Comparison of ENCODE assay signal across 10 cellular contexts in the genomic region with DNA sequence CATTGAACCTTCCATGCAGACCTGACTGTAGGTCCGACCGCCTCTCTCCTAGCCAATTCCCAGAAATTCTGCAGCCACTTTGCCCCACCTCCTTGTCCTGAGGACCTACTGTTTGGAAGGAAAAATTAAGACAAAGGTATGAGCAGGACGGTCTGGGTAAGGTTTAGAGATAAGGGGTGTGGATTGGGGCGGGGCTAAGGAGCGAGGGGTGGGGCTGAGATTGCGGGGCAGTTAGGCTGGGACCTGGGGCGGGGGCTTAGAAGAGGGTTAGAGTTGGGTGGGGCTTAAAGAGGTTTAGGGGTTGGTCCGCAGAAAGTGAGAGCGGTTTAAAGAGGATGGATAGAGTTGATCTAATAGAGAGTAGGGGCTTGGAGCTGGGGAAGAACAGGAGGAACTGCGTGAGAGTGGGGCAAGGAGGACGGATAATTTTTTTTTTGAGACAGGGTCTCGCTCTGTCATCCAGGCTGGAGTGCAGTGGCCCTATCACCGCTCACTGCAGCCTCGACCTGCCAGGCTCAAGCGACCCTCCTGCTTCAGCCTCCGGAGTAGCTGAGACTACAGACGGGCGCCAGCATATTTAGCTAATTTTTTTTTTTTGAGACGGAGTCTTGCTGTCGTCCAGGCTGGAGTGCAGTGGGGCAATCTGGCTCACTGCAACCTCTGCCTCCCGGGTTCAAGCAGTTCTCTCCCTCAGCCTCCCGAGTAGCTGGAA. TPM values are rescaled to one million over a fixed set of nuclear protein-coding genes. Genes with fewer than 3 reads are reported as not detected.
DNase-seq lines count a peak whose midpoint lies in the region; ATAC-seq and TF ChIP-seq lines count a peak whose summit lies in the region.
"Had no signal": no experiment of that assay in that cellular context is flagged by ENCODE, and none has a peak within 500 bp of the region (broad histone marks: within the 10 kb centered on the region; RNA-seq: fewer than 3 reads in every experiment).

No MANE protein-coding gene starts in this region.

- no peak for ATAC-seq in activated T-cell treated with anti-CD3 and anti-CD28 coated beads, Interleukin-2, amount 50 U/mL, for 4 hours

- intact Hi-C loops in activated CD4-positive, alpha-beta memory T cell treated with anti-CD3 and anti-CD28 coated beads for 36 hours (cut with micrococcal nuclease): loop anchor here (2.0 kb wide), 1 partner anchor 39 kb away; a partner anchor contains a TSS
- intact Hi-C loops in stomach (cut with DNase I; ENCODE audit: low total_unique reads): no loop called here

- DNase-seq in activated T-cell treated with anti-CD3 and anti-CD28 coated beads, Interleukin-2, amount 50 U/mL, for 4 hours: no peak
- DNase-seq in activated T-cell treated with anti-CD3 and anti-CD28 coated beads, Interleukin-2, amount 50 U/mL, for 48 hours: no peak
- DNase-seq in activated CD4-positive, alpha-beta memory T cell treated with anti-CD3 and anti-CD28 coated beads for 36 hours: no peak
- peak; percentile 45 for DNase-seq in iPS-NIHi7 (ENCODE audit: extremely low spot score)
- DNase-seq in stomach: no peak
- DNase-seq in NK-92 (lab: John Stamatoyannopoulos, UW; ENCODE audit: unreplicated experiment): no peak
- DNase-seq in DMS53 (lab: John Stamatoyannopoulos, UW): no peak
- DNase-seq in UCSD-AML1 (lab: John Stamatoyannopoulos, UW; ENCODE audit: unreplicated experiment): no peak
- DNase-seq: foreskin melanocyte, T-helper 9 cell had no signal

- H3K4me1 ChIP-seq in stomach: peaks cover 27 to 76% (median 64%) of the 10 kb centered on the region in 4 donors

- peak overlapping the region in 1 of 4 donors; percentile 79 for H3K4me3 ChIP-seq in stomach

- H3K27me3 Mint-ChIP-seq in activated T-cell treated with anti-CD3 and anti-CD28 coated beads, Interleukin-2, amount 50 U/mL, for 4 hours (ENCODE audit: low read depth): no peaks in the 10 kb centered on the region
- no peaks in the 10 kb centered on the region for H3K27me3 Mint-ChIP-seq in activated CD4-positive, alpha-beta memory T cell treated with anti-CD3 and anti-CD28 coated beads for 36 hours

- CTCF ChIA-PET in activated CD4-positive, alpha-beta memory T cell treated with anti-CD3 and anti-CD28 coated beads for 36 hours (lab: Charles Lee): interaction anchor here (1.1 kb wide), 1 partner anchor 51 kb away, joined by 3 read pairs; no protein-coding TSS in a partner anchor

- peaks cover 0 to 25% (median 13%) of the 10 kb centered on the region in 4 donors for H3K36me3 ChIP-seq in stomach

- 57 to 72% (median 66%) methylated on average over 22 of the region's 22 CpGs for WGBS in stomach, 5 donors

- TF ChIP-seq EP300 in stomach (IDR thresholded peaks at IDR 0.05): no peak

- no peaks in the 10 kb centered on the region for H3K9me3 ChIP-seq in stomach

- H3K4me1 Mint-ChIP-seq in activated T-cell treated with anti-CD3 and anti-CD28 coated beads, Interleukin-2, amount 50 U/mL, for 4 hours (ENCODE audit: low read depth): peaks cover 45% of the 10 kb centered on the region
- H3K4me1 Mint-ChIP-seq in activated CD4-positive, alpha-beta memory T cell treated with anti-CD3 and anti-CD28 coated beads for 36 hours (ENCODE audit: low read depth): peaks cover 45% of the 10 kb centered on the region

- H3K27ac Mint-ChIP-seq in activated CD4-positive, alpha-beta memory T cell treated with anti-CD3 and anti-CD28 coated beads for 36 hours: peak overlapping the region; percentile 63

- H3K4me3 Mint-ChIP-seq in activated T-cell treated with anti-CD3 and anti-CD28 coated beads, Interleukin-2, amount 50 U/mL, for 4 hours: peak overlapping the region; percentile 38
- H3K4me3 Mint-ChIP-seq in activated CD4-positive, alpha-beta memory T cell treated with anti-CD3 and anti-CD28 coated beads for 36 hours: no peak overlapping the region

- H3K27ac ChIP-seq in stomach: peak overlapping the region in 4 of 5 donors; percentile 94 to 98 (median 96)

- peaks cover 9% of the 10 kb centered on the region for H3K36me3 Mint-ChIP-seq in activated T-cell treated with anti-CD3 and anti-CD28 coated beads, Interleukin-2, amount 50 U/mL, for 4 hours (ENCODE audit: insufficient read depth)
- peaks cover 15% of the 10 kb centered on the region for H3K36me3 Mint-ChIP-seq in activated CD4-positive, alpha-beta memory T cell treated with anti-CD3 and anti-CD28 coated beads for 36 hours

- no peak for TF ChIP-seq POLR2A in stomach (IDR thresholded peaks at IDR 0.05)

- no peaks in the 10 kb centered on the region for H3K9me3 Mint-ChIP-seq in activated T-cell treated with anti-CD3 and anti-CD28 coated beads, Interleukin-2, amount 50 U/mL, for 4 hours
- no peaks in the 10 kb centered on the region for H3K9me3 Mint-ChIP-seq in activated CD4-positive, alpha-beta memory T cell treated with anti-CD3 and anti-CD28 coated beads for 36 hours

- POLR2A ChIA-PET in activated CD4-positive, alpha-beta memory T cell treated with anti-CD3 and anti-CD28 coated beads for 36 hours (lab: Charles Lee): interaction anchor here (0.9 to 1.1 kb wide), 3 partner anchors 21 to 63 kb away, joined by 3 to 4 read pairs (median 3); a partner anchor contains a TSS

- TF ChIP-seq CTCF in stomach (IDR thresholded peaks at IDR 0.05): no peak

- H3K27me3 ChIP-seq in stomach: no peaks in the 10 kb centered on the region

RNA-seq across cellular contexts. Expression of a gene that starts 1.7 kb away (rescaled TPM):
- 10 to 100 TPM; 14.5 to 15.9 (median 15.4) TPM for total RNA-seq in activated T-cell treated with anti-CD3 and anti-CD28 coated beads, Interleukin-2, amount 50 U/mL, for 4 hours
- total RNA-seq in activated CD4-positive, alpha-beta memory T cell treated with anti-CD3 and anti-CD28 coated beads for 36 hours: 10 to 100 TPM; 12.0 to 13.3 TPM
- 10 to 100 TPM in 3 of 5 donors, 1 to 10 TPM in 2; 1.3 to 60.5 (median 11.6) TPM for total RNA-seq in stomach
- polyA plus RNA-seq in stomach: 1 to 10 TPM; 5.3 to 6.3 (median 6.1) TPM

RNA-seq across cellular contexts. Expression of a gene that starts 3.6 kb away (rescaled TPM):
- total RNA-seq in activated T-cell treated with anti-CD3 and anti-CD28 coated beads, Interleukin-2, amount 50 U/mL, for 4 hours: 10 to 100 TPM; 12.5 to 12.6 (median 12.6) TPM
- total RNA-seq in activated CD4-positive, alpha-beta memory T cell treated with anti-CD3 and anti-CD28 coated beads for 36 hours: 10 to 100 TPM; 21.5 to 25.1 TPM
- total RNA-seq in stomach: 10 to 100 TPM in 3 of 5 donors, 1 to 10 TPM in 2; 2.9 to 54.3 (median 17.4) TPM
- polyA plus RNA-seq in stomach: 10 to 100 TPM; 61.3 to 70.7 (median 68.9) TPM

RNA-seq across cellular contexts. Expression of a gene that starts 4.4 kb away (rescaled TPM):
- 10 to 100 TPM; 31.4 to 35.5 (median 34.4) TPM for total RNA-seq in activated T-cell treated with anti-CD3 and anti-CD28 coated beads, Interleukin-2, amount 50 U/mL, for 4 hours
- 10 to 100 TPM; 13.8 to 13.9 TPM for total RNA-seq in activated CD4-positive, alpha-beta memory T cell treated with anti-CD3 and anti-CD28 coated beads for 36 hours
- 10 to 100 TPM in 1 of 5 donors, 1 to 10 TPM in 3, not detected in 1; 4.0 to 16.8 (median 6.7) TPM for total RNA-seq in stomach
- polyA plus RNA-seq in stomach: 10 to 100 TPM in 1 of 3 donors, 1 to 10 TPM in 2; 8.7 to 10.8 (median 9.4) TPM

RNA-seq across cellular contexts. Expression of a gene that starts 20.6 kb away (rescaled TPM):
- total RNA-seq in activated T-cell treated with anti-CD3 and anti-CD28 coated beads, Interleukin-2, amount 50 U/mL, for 4 hours: 1 to 10 TPM; 3.3 to 3.4 (median 3.4) TPM
- total RNA-seq in activated CD4-positive, alpha-beta memory T cell treated with anti-CD3 and anti-CD28 coated beads for 36 hours: 1 to 10 TPM; 3.9 to 4.4 TPM
- total RNA-seq in stomach: 10 to 100 TPM in 1 of 5 donors, 1 to 10 TPM in 3, not detected in 1; 1.8 to 15.1 (median 4.6) TPM
- polyA plus RNA-seq in stomach: 1 to 10 TPM; 4.2 to 6.0 (median 5.9) TPM

RNA-seq across cellular contexts. Expression of a gene that starts 23.1 kb away (rescaled TPM):
- 10 to 100 TPM; 10.1 to 12.2 (median 11.0) TPM for total RNA-seq in activated T-cell treated with anti-CD3 and anti-CD28 coated beads, Interleukin-2, amount 50 U/mL, for 4 hours
- 1 to 10 TPM; 6.6 to 6.7 TPM for total RNA-seq in activated CD4-positive, alpha-beta memory T cell treated with anti-CD3 and anti-CD28 coated beads for 36 hours
- 10 to 100 TPM in 1 of 5 donors, 1 to 10 TPM in 4; 3.1 to 12.1 (median 5.1) TPM for total RNA-seq in stomach
- 10 to 100 TPM; 10.8 to 13.0 (median 11.0) TPM for polyA plus RNA-seq in stomach
